ENCODE assay signal across 8 cellular contexts in genomic region chr10:73094986-73095478, GRCh38. TPM values are rescaled to one million over a fixed set of nuclear protein-coding genes. Genes with fewer than 3 reads are reported as not detected.
A peak's percentile ranks its signal among the peaks of the same experiment; 100 is the strongest.
DNase-seq lines count a peak whose midpoint lies in the region; ATAC-seq and TF ChIP-seq lines count a peak whose summit lies in the region.

No MANE protein-coding gene starts in this region.

- intact Hi-C loops in naive thymus-derived CD4-positive, alpha-beta T cell (cut with micrococcal nuclease), result loop anchor here (2.0 to 5.0 kb wide), 3 partner anchors 18 to 1057 kb away; partner anchors contain the start of genes ADK (in 1 of the 2), AP3M1 (in 1 of the 2) and MCU (in 1 of the 2)

- ATAC-seq in naive thymus-derived CD4-positive, alpha-beta T cell, result no peak

- TF ChIP-seq CTCF in AG04450 (IDR thresholded peaks at IDR 0.05; ENCODE audit: low read depth, low read length), result no peak
- TF ChIP-seq CTCF in GM20000 (IDR thresholded peaks at IDR 0.05; ENCODE audit: extremely low read depth, missing control alignments), result no peak

- H3K4me3 ChIP-seq in AG04450 (ENCODE audit: low read depth, low read length), result peak overlapping the region; percentile 90
- H3K4me3 ChIP-seq in naive thymus-derived CD4-positive, alpha-beta T cell (ENCODE audit: low read length), result peak overlapping the region; percentile 60

- DNase-seq in AG04450 (ENCODE audit: low read depth, low spot score), result no peak
- DNase-seq in naive thymus-derived CD4-positive, alpha-beta T cell, result no peak
- no peak for DNase-seq in central memory CD4-positive, alpha-beta T cell
- no peak for DNase-seq in D341Med (ENCODE audit: low spot score)
- DNase-seq in ACHN, result no peak
- no peak for DNase-seq in GM20000 (ENCODE audit: low spot score)

- H3K4me3 Mint-ChIP-seq in naive thymus-derived CD4-positive, alpha-beta T cell, result peak overlapping the region; percentile 91 to 97 (median 96)

- H3K27ac ChIP-seq in AG04450 (ENCODE audit: low read depth, low read length) (peak overlapping the region; percentile 95), KOPT-K1 (ENCODE audit: low read depth, low read length, poor library complexity, severe bottlenecking) (peak overlapping the region; percentile 70), cingulate gyrus (ENCODE audit: low read depth, low read length) (peak overlapping the region; percentile 99)
- H3K27ac ChIP-seq in naive thymus-derived CD4-positive, alpha-beta T cell (ENCODE audit: low read depth, low read length), result peak overlapping the region; percentile 97

- in situ Hi-C loops in ACHN (cut with HindIII; ENCODE audit: low pct_ligation_motif_present, low pct_unique_long_range_greater_than_20kb, low sequenced_read_pairs), result no loop called here

- H3K9me3 Mint-ChIP-seq in naive thymus-derived CD4-positive, alpha-beta T cell, result no peaks in the 10 kb centered on the region

- no peaks in the 10 kb centered on the region for H3K27me3 ChIP-seq in AG04450 (ENCODE audit: control insufficient read depth, insufficient read depth, low read length)
- H3K27me3 ChIP-seq in naive thymus-derived CD4-positive, alpha-beta T cell (ENCODE audit: control insufficient read depth in 2 of 2, insufficient read depth in 2 of 2, low read length in 2 of 2), result no peaks in the 10 kb centered on the region

- H3K9me3 ChIP-seq in AG04450 (ENCODE audit: control insufficient read depth, insufficient read depth, low read length) (peaks cover 5% of the 10 kb centered on the region; the same call in 1 of the 2 replicates), KOPT-K1 (ENCODE audit: insufficient read depth, low read length, poor library complexity, severe bottlenecking) (no peaks in the 10 kb centered on the region)
- H3K9me3 ChIP-seq in naive thymus-derived CD4-positive, alpha-beta T cell (ENCODE audit: control insufficient read depth in 2 of 3, low read length in 3 of 3), result no peaks in the 10 kb centered on the region

- H3K36me3 ChIP-seq in KOPT-K1 (ENCODE audit: insufficient read depth, low read length), result peaks cover 13% of the 10 kb centered on the region
- peaks cover 0 to 8% (median 0%) of the 10 kb centered on the region in 3 experiments for H3K36me3 ChIP-seq in naive thymus-derived CD4-positive, alpha-beta T cell (ENCODE audit: control insufficient read depth in 2 of 3, insufficient read depth in 3 of 3, low read length in 3 of 3)

- peaks cover 0 to 12% of the 10 kb centered on the region in 2 donors for H3K4me1 ChIP-seq in naive thymus-derived CD4-positive, alpha-beta T cell (ENCODE audit: control insufficient read depth in 2 of 2, insufficient read depth in 2 of 2, low read length in 2 of 2)

- peaks cover 0 to 6% (median 0%) of the 10 kb centered on the region in 5 donors for H3K36me3 Mint-ChIP-seq in naive thymus-derived CD4-positive, alpha-beta T cell

- peaks cover 13 to 47% (median 40%) of the 10 kb centered on the region in 7 donors for H3K4me1 Mint-ChIP-seq in naive thymus-derived CD4-positive, alpha-beta T cell

- peaks cover 0 to 3% (median 0%) of the 10 kb centered on the region in 5 donors for H3K27me3 Mint-ChIP-seq in naive thymus-derived CD4-positive, alpha-beta T cell

- POLR2A ChIA-PET in AG04450 (lab: Yijun Ruan, JAX), result interaction anchor here (0.6 to 3.2 kb wide), 11 partner anchors 15 to 719 kb away, joined by 3 to 26 read pairs (median 4); partner anchors contain the start of genes ECD, FAM149B1 and NUDT13
- POLR2A ChIA-PET in naive thymus-derived CD4-positive, alpha-beta T cell (lab: Charles Lee), result interaction anchor here (0.6 to 3.0 kb wide), 11 partner anchors 15 to 1192 kb away, joined by 3 to 33 read pairs (median 5); partner anchors contain the start of genes DNAJC9, ECD, FAM149B1 and NUDT13

- CTCF ChIA-PET in AG04450 (lab: Charles Lee), result interaction anchor here (0.6 to 4.3 kb wide), 5 partner anchors 12 to 776 kb away, joined by 3 to 23 read pairs (median 4); no protein-coding TSS in a partner anchor
- CTCF ChIA-PET in naive thymus-derived CD4-positive, alpha-beta T cell (lab: Charles Lee), result interaction anchor here (0.6 to 3.3 kb wide), 8 partner anchors 12 to 674 kb away, joined by 3 to 46 read pairs (median 6); partner anchors contain the start of gene DNAJC9

- H3K27ac Mint-ChIP-seq in naive thymus-derived CD4-positive, alpha-beta T cell, result peak overlapping the region; percentile 76 to 98 (median 92)

RNA-seq across cellular contexts. Expression of gene P4HA1, which starts 1.6 kb away (rescaled TPM):
- 176 and 245 TPM in 2 replicates for polyA plus RNA-seq in AG04450 (2011; rRNA removed)
- 53.7 and 100 TPM in 2 replicates for polyA minus RNA-seq in AG04450 (2011; rRNA and poly(A)+ RNA removed)
- total RNA-seq in naive thymus-derived CD4-positive, alpha-beta T cell, result 10 to 100 TPM; 10.5 to 74.7 (median 14.7) TPM
- polyA plus RNA-seq in naive thymus-derived CD4-positive, alpha-beta T cell, result 10 to 100 TPM; 13.4 to 16.8 TPM

RNA-seq across cellular contexts. Expression of gene NUDT13, which starts 15.2 kb away (rescaled TPM):
- polyA plus RNA-seq in AG04450 (2011; rRNA removed), result 1.4 TPM in 2 replicates
- 0.70 and 2.5 TPM in 2 replicates for polyA minus RNA-seq in AG04450 (2011; rRNA and poly(A)+ RNA removed)
- total RNA-seq in naive thymus-derived CD4-positive, alpha-beta T cell, result 1 to 10 TPM; 1.2 to 3.5 (median 1.5) TPM
- polyA plus RNA-seq in naive thymus-derived CD4-positive, alpha-beta T cell, result 1 to 10 TPM; 1.3 to 1.5 TPM
